In the genomic region with DNA sequence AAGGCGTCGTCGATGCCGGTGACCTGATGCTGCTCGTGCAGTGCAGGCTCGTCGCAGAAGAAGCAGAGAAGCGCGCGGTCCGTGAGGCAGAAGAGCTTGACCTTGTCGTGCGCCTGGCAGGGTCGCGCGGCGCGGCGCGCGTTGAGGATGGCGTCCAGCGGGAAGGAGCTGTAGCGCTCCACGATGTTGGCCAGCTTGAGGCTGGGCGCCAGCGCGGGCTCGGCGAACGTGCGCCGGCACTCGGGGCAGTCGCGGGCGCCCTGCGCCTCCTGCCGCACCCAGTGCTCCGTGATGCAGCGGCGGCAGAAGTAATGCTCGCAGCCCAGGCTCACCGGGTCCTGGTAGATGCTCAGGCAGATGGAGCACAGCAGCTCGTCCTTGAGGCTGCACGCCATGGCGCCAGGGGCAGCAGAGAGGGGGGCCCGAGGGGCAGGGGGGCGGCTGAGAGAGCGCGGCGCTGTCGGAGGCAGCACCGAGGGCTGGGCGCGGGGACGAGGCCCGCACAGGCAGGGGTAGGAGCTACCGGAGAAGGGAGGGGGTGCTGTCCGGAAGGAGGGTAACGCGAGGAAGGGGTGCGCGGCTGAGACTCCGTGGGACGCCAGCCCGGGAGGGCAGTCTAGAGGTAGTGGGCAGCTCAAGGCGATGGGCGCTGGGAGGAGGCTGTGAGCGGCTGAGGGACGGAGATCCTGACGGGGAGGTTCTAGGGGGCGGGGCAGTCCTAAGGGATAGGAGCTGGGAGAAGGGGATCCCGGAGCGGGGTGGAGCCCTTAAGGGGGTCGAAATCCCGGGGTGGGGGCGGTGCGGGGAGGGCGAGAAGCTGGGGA, we compare ENCODE assay signal across 1 cellular context.
TF ChIP-seq lines count a peak whose summit lies in the region.

No MANE protein-coding gene starts in this region.

TF ChIP-seq in K562, 482 proteins besides CTCF, POLR2A, EP300 and RAD21 (continued from another document):
- TF ChIP-seq THAP12 (CRISPR knock-in tag; IDR thresholded peaks at IDR 0.05) (peak; percentile 67; the same call in 1 of the 2 replicates), RAD51 (IDR thresholded peaks at IDR 0.05; ENCODE audit: borderline replicate concordance, low read depth) (no peak), ZNF707 (CRISPR knock-in tag; conservative IDR thresholded peaks at IDR 0.05) (no peak), ZBTB17 (CRISPR knock-in tag; IDR thresholded peaks at IDR 0.05) (0 out of 2 replicates have a peak, but pooled peaks have one; percentile 25), ZNF263 (CRISPR knock-in tag; IDR thresholded peaks at IDR 0.05; ENCODE audit: borderline replicate concordance) (peak; percentile 76), GATA2 (CRISPR knock-in tag; IDR thresholded peaks at IDR 0.05) (no peak), ERF (CRISPR knock-in tag; IDR thresholded peaks at IDR 0.05) (peak; percentile 71; the same call in 1 of the 2 replicates), MAZ (CRISPR knock-in tag; conservative IDR thresholded peaks at IDR 0.05 in 1 of 2, IDR thresholded peaks at IDR 0.05 in 1 of 2) (peak in 1 of 2 experiments; percentile 31; a peak in 1 of 4 replicates), NCOA6 (IDR thresholded peaks at IDR 0.05) (peak; percentile 93)
